In the genomic region with DNA sequence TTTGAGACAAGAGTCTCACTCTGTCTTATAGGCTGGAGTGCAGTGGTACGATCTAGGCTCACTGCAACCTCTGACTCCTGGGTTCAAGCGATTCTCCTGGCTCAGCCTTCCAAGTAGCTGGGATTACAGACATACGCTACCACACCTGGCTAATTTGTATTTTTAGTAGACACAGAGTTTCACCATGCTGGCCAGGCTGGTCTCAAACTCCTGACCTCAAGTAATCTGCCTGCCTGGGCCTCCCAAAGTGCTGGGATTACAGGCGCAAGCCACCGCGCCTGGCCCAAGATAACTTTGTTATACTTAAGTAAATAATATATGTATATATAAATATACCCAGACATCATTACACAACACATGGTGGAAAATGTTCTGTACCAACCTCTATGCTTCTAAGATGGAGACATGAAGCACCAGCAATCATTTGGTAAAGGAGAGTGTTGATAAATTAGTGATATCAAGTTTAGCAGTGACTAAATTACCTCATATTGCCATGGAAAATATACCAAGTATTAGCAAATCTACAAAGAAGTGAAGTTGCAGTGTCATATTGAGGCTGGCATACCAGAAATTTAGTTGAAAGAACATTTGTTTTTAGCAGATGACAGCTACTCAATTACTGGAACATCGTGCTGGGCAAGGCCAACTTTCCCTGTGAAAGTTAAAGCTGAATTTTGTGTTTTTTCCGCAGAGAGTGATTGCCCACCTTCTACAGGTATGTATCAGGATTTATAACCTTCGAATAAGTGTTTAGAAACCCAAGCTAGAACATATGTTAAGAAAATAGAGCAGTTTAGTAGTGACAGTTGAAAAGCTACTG, we compare ENCODE assay signal across 28 cellular contexts.
"Had no signal": no experiment of that assay in that cellular context is flagged by ENCODE, and none has a peak within 500 bp of the region (broad histone marks: within the 10 kb centered on the region; RNA-seq: fewer than 3 reads in every experiment).

No MANE protein-coding gene starts in this region.

- H3K4me3 Mint-ChIP-seq: stimulated activated effector memory CD8-positive, alpha-beta T cell treated with anti-CD3 and anti-CD28 coated beads, Interleukin-12 subunit alpha, Interleukin-12 subunit beta, amount 100 ng/mL, for 72 hours; stimulated activated memory B cell treated with anti-CD40 and anti-IgM and Interleukin-4, amounts not matched to agents 10 μg/mL and 1 μg/mL and 100 μg/mL, for 72 hours; stimulated activated naive B cell treated with anti-CD40 and anti-IgM and Interleukin-4, amounts not matched to agents 10 μg/mL and 1 μg/mL and 100 μg/mL, for 72 hours; stimulated activated naive CD8-positive, alpha-beta T cell treated with anti-CD3 and anti-CD28 coated beads, Interleukin-15, amount 100 ng/mL, for 72 hours; stimulated activated naive CD8-positive, alpha-beta T cell treated with anti-CD3 and anti-CD28 coated beads, Interleukin-15, Interleukin-2, amounts not matched to agents 100 ng/mL and 50 ng/mL, for 24 hours; type B pancreatic cell had no signal

- H3K4me1 ChIP-seq: suprapubic skin, testis, thyroid gland, tibial artery, tibial nerve, upper lobe of left lung, upper lobe of right lung, uterus, vagina had no signal

- H3K27me3 Mint-ChIP-seq: stimulated activated memory B cell treated with anti-CD40 and anti-IgM and Interleukin-4, amounts not matched to agents 10 μg/mL and 1 μg/mL and 100 μg/mL, for 72 hours; stimulated activated naive B cell treated with anti-CD40 and anti-IgM and Interleukin-4, amounts not matched to agents 10 μg/mL and 1 μg/mL and 100 μg/mL, for 72 hours; stimulated activated naive CD8-positive, alpha-beta T cell treated with anti-CD3 and anti-CD28 coated beads, Interleukin-15, amount 100 ng/mL, for 72 hours; stimulated activated naive CD8-positive, alpha-beta T cell treated with anti-CD3 and anti-CD28 coated beads, Interleukin-15, Interleukin-2, amounts not matched to agents 100 ng/mL and 50 ng/mL, for 24 hours; type B pancreatic cell had no signal

- H3K9me3 Mint-ChIP-seq: stimulated activated memory B cell treated with anti-CD40 and anti-IgM and Interleukin-4, amounts not matched to agents 10 μg/mL and 1 μg/mL and 100 μg/mL, for 72 hours; stimulated activated naive CD8-positive, alpha-beta T cell treated with anti-CD3 and anti-CD28 coated beads, Interleukin-15, amount 100 ng/mL, for 72 hours; type B pancreatic cell had no signal

- DNase-seq: stimulated activated CD4-positive, alpha-beta T cell treated with anti-CD3 and anti-CD28 coated beads, Interleukin-2, amount 100 ng/mL, for 48 hours; stimulated activated CD4-positive, alpha-beta T cell treated with anti-CD3 and anti-CD28 coated beads, Interleukin-4, amount 100 ng/mL, for 1 hour; stimulated activated CD4-positive, alpha-beta T cell treated with anti-CD3 and anti-CD28 coated beads, Interleukin-4, amount 100 ng/mL, for 24 hours; stimulated activated CD4-positive, alpha-beta T cell treated with anti-CD3 and anti-CD28 coated beads, Interleukin-4, amount 100 ng/mL, for 4 hours; stimulated activated CD8-positive, alpha-beta memory T cell treated with anti-CD3 and anti-CD28 coated beads, Interleukin-4, amount 100 ng/mL, for 48 hours; stimulated activated naive B cell treated with anti-CD40 and anti-IgM and Interleukin-4, amounts not matched to agents 10 μg/mL and 1 μg/mL and 100 μg/mL, for 72 hours; stimulated activated naive CD4-positive, alpha-beta T cell; stimulated activated naive CD4-positive, alpha-beta T cell treated with Interleukin-2 at 50 U/mL for 16 hours; stimulated activated naive CD8-positive, alpha-beta T cell treated with anti-CD3 and anti-CD28 coated beads, Interleukin-15, amount 100 ng/mL, for 72 hours; stimulated activated naive CD8-positive, alpha-beta T cell treated with anti-CD3 and anti-CD28 coated beads, Interleukin-15, Interleukin-2, amounts not matched to agents 100 U/mL and 50 U/mL, for 24 hours; stomach; substantia nigra; testis; thyroid gland; tibial artery; transverse colon; trophoblast cell; upper lobe of left lung; upper lobe of right lung; uterus had no signal

- H3K27me3 ChIP-seq: stomach, suprapubic skin, testis, thyroid gland, tibial artery, tibial nerve, transverse colon, upper lobe of left lung, upper lobe of right lung, uterus, vagina had no signal

- ATAC-seq: stimulated activated effector memory CD8-positive, alpha-beta T cell treated with anti-CD3 and anti-CD28 coated beads, Interleukin-12 subunit alpha, Interleukin-12 subunit beta, amount 100 ng/mL, for 72 hours; stimulated activated memory B cell treated with anti-CD40 and anti-IgM and Interleukin-4, amounts not matched to agents 10 μg/mL and 1 μg/mL and 100 μg/mL, for 72 hours; stimulated activated naive B cell treated with anti-CD40 and anti-IgM and Interleukin-4, amounts not matched to agents 10 μg/mL and 1 μg/mL and 100 μg/mL, for 72 hours; stimulated activated naive CD8-positive, alpha-beta T cell treated with anti-CD3 and anti-CD28 coated beads, Interleukin-15, amount 100 ng/mL, for 72 hours; stimulated activated naive CD8-positive, alpha-beta T cell treated with anti-CD3 and anti-CD28 coated beads, Interleukin-15, Interleukin-2, amounts not matched to agents 100 U/mL and 50 U/mL, for 24 hours; upper lobe of right lung had no signal

- H3K9me3 ChIP-seq: stomach, suprapubic skin, testis, thoracic aorta, thyroid gland, tibial artery, tibial nerve, transverse colon, upper lobe of left lung, upper lobe of right lung, uterus, vagina had no signal

- H3K27ac ChIP-seq: stomach, suprapubic skin, testis, thoracic aorta, thyroid gland, tibial artery, tibial nerve, transverse colon, upper lobe of left lung, upper lobe of right lung, uterus, vagina had no signal

- H3K36me3 ChIP-seq: stomach, suprapubic skin, thoracic aorta, thyroid gland, tibial artery, tibial nerve, transverse colon, upper lobe of left lung, upper lobe of right lung, uterus, vagina had no signal

- H3K4me1 Mint-ChIP-seq: stimulated activated effector memory CD8-positive, alpha-beta T cell treated with anti-CD3 and anti-CD28 coated beads, Interleukin-12 subunit alpha, Interleukin-12 subunit beta, amount 100 ng/mL, for 72 hours; stimulated activated memory B cell treated with anti-CD40 and anti-IgM and Interleukin-4, amounts not matched to agents 10 μg/mL and 1 μg/mL and 100 μg/mL, for 72 hours; stimulated activated naive B cell treated with anti-CD40 and anti-IgM and Interleukin-4, amounts not matched to agents 10 μg/mL and 1 μg/mL and 100 μg/mL, for 72 hours; stimulated activated naive CD8-positive, alpha-beta T cell treated with anti-CD3 and anti-CD28 coated beads, Interleukin-15, amount 100 ng/mL, for 72 hours had no signal

- H3K4me3 ChIP-seq: stomach, suprapubic skin, testis, thoracic aorta, thyroid gland, tibial artery, tibial nerve, transverse colon, upper lobe of left lung, upper lobe of right lung, uterus, vagina had no signal

- H3K27ac Mint-ChIP-seq: stimulated activated effector memory CD8-positive, alpha-beta T cell treated with anti-CD3 and anti-CD28 coated beads, Interleukin-12 subunit alpha, Interleukin-12 subunit beta, amount 100 ng/mL, for 72 hours; stimulated activated memory B cell treated with anti-CD40 and anti-IgM and Interleukin-4, amounts not matched to agents 10 μg/mL and 1 μg/mL and 100 μg/mL, for 72 hours; stimulated activated naive B cell treated with anti-CD40 and anti-IgM and Interleukin-4, amounts not matched to agents 10 μg/mL and 1 μg/mL and 100 μg/mL, for 72 hours; stimulated activated naive CD8-positive, alpha-beta T cell treated with anti-CD3 and anti-CD28 coated beads, Interleukin-15, amount 100 ng/mL, for 72 hours; stimulated activated naive CD8-positive, alpha-beta T cell treated with anti-CD3 and anti-CD28 coated beads, Interleukin-15, Interleukin-2, amounts not matched to agents 100 ng/mL and 50 ng/mL, for 24 hours; type B pancreatic cell had no signal

- H3K36me3 Mint-ChIP-seq: stimulated activated effector memory CD8-positive, alpha-beta T cell treated with anti-CD3 and anti-CD28 coated beads, Interleukin-12 subunit alpha, Interleukin-12 subunit beta, amount 100 ng/mL, for 72 hours; stimulated activated memory B cell treated with anti-CD40 and anti-IgM and Interleukin-4, amounts not matched to agents 10 μg/mL and 1 μg/mL and 100 μg/mL, for 72 hours; stimulated activated naive B cell treated with anti-CD40 and anti-IgM and Interleukin-4, amounts not matched to agents 10 μg/mL and 1 μg/mL and 100 μg/mL, for 72 hours; type B pancreatic cell had no signal
